ENCODE assay signal across 29 cellular contexts in the genomic region with DNA sequence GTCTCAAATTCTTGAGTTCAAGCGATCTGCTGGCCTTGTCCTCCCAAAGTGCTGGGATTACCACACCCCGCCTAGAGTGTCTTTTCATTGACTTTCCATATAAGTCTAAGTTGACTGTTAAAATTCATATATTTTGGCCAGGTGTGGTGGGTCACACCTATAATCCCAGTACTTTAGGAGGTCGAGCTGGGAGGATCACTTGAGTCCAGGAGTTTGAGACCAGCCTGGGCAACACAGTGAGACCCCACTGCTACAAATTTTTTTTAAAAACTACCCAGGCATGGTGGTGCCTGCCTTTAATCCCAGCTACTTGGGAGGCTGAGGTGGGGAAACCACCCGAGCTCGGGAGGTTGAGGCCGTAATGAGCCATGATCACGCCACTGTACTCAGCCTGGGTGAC.
"Had no signal": no experiment of that assay in that cellular context is flagged by ENCODE, and none has a peak within 500 bp of the region (broad histone marks: within the 10 kb centered on the region; RNA-seq: fewer than 3 reads in every experiment).

No MANE protein-coding gene starts in this region.

- H3K4me1 ChIP-seq: colonic mucosa, esophagus muscularis mucosa, foreskin keratinocyte, gastrocnemius medialis, gastroesophageal sphincter had no signal

- H3K4me2 ChIP-seq: hepatocyte had no signal

- H3K9me3 Mint-ChIP-seq: dendritic cell treated with granulocyte-macrophage colony-stimulating factor and Interleukin-4, amounts not matched to agents 40 ng/mL and 50 ng/mL, for 4 days; effector memory CD8-positive, alpha-beta T cell; endodermal cell had no signal

- H3K4me3 ChIP-seq: colonic mucosa, coronary artery, dorsolateral prefrontal cortex, esophagus muscularis mucosa, esophagus squamous epithelium, gastrocnemius medialis, gastroesophageal sphincter, heart left ventricle, heart right ventricle, hepatocyte had no signal

- H3K9me3 ChIP-seq: colonic mucosa, esophagus muscularis mucosa, esophagus squamous epithelium, gastrocnemius medialis, gastroesophageal sphincter, heart left ventricle, heart right ventricle had no signal

- DNase-seq: colonic mucosa; cortex of kidney; dermis blood vessel endothelial cell; dorsolateral prefrontal cortex; effector CD4-positive, alpha-beta T cell; effector CD8-positive, alpha-beta T cell; effector memory CD4-positive, alpha-beta T cell; effector memory CD8-positive, alpha-beta T cell; endodermal cell; erythroblast; esophagus squamous epithelium; foreskin fibroblast; foreskin keratinocyte; foreskin melanocyte; gastrocnemius medialis; glutamatergic neuron; head of caudate nucleus; heart left ventricle; heart right ventricle had no signal

- FAIRE-seq: endometrium, endothelial cell of umbilical vein, frontal cortex had no signal

- ATAC-seq: effector memory CD8-positive, alpha-beta T cell; esophagus mucosa; foreskin keratinocyte; gastrocnemius medialis; gastroesophageal sphincter; heart left ventricle; heart right ventricle had no signal

- H2AFZ ChIP-seq: hepatocyte had no signal

- H3K27ac ChIP-seq: colonic mucosa, coronary artery, dorsolateral prefrontal cortex, epithelial cell of prostate, esophagus muscularis mucosa, esophagus squamous epithelium, foreskin keratinocyte, gastrocnemius medialis, gastroesophageal sphincter, heart left ventricle, heart right ventricle, hepatocyte had no signal

- H3K27me3 ChIP-seq: colonic mucosa, dorsolateral prefrontal cortex, esophagus muscularis mucosa, esophagus squamous epithelium, foreskin keratinocyte, gastrocnemius medialis, gastroesophageal sphincter, heart left ventricle, heart right ventricle, hepatocyte had no signal

- H3K27ac Mint-ChIP-seq: dendritic cell treated with granulocyte-macrophage colony-stimulating factor and Interleukin-4, amounts not matched to agents 40 ng/mL and 50 ng/mL, for 4 days; effector memory CD8-positive, alpha-beta T cell; endodermal cell had no signal
